8 cellular contexts compared by ENCODE assay signal in genomic region chr12:109097435-109098141, GRCh38. TPM values are rescaled to one million over a fixed set of nuclear protein-coding genes. Genes with fewer than 3 reads are reported as not detected.
DNase-seq lines count a peak whose midpoint lies in the region; ATAC-seq and TF ChIP-seq lines count a peak whose summit lies in the region.

UNG (plus strand) TSS chr12:109097597; CDS start chr12:109097680, 83 bp downstream.

- H3K4me3 Mint-ChIP-seq in activated CD4-positive, alpha-beta T cell treated with anti-CD3 and anti-CD28 coated beads, Interleukin-2, amount 10 ng/mL, durations not matched to agents 7 days and 5 days: peak within 1 kb of the TSS; percentile 85

- peak within 1 kb of the TSS; percentile 91 to 99 (median 96) for H3K4me2 ChIP-seq in BLaER1 treated with 17β-estradiol and CSF1 and Interleukin-3, amounts not matched to agents 10 nM and 100 nM

- peak; percentile 94 for ATAC-seq in GM19372 (IDR thresholded peaks at IDR 0.05; ENCODE audit: low read depth, unreplicated experiment)
- peak; percentile 94 for ATAC-seq in HG03521 (IDR thresholded peaks at IDR 0.05; ENCODE audit: unreplicated experiment)

- H3K9me3 ChIP-seq in BLaER1 treated with 17β-estradiol and CSF1 and Interleukin-3, amounts not matched to agents 10 nM and 100 nM (replicated peaks in 1 of 11): no peaks in the 10 kb centered on the region

- peaks cover 6 to 41% (median 32%) of the 10 kb centered on the region in 11 experiments for H3K36me3 ChIP-seq in BLaER1 treated with 17β-estradiol and CSF1 and Interleukin-3, amounts not matched to agents 10 nM and 100 nM

- CTCF ChIA-PET in activated CD4-positive, alpha-beta T cell treated with anti-CD3 and anti-CD28 coated beads, Interleukin-2, amount 10 ng/mL, durations not matched to agents 7 days and 5 days (lab: Charles Lee): interaction anchor here (0.6 kb wide), 1 partner anchor 12 kb away, joined by 5 read pairs; no protein-coding TSS in a partner anchor

- no peak for TF ChIP-seq CTCF in coronary artery (IDR thresholded peaks at IDR 0.05)

- H3K27me3 ChIP-seq in BLaER1 treated with 17β-estradiol and CSF1 and Interleukin-3, amounts not matched to agents 10 nM and 100 nM: no peaks in the 10 kb centered on the region

- H3K9ac ChIP-seq in BLaER1 treated with 17β-estradiol and CSF1 and Interleukin-3, amounts not matched to agents 10 nM and 100 nM: peak within 1 kb of the TSS; percentile 70 to 89 (median 86)

- H3K4me1 ChIP-seq in BLaER1 treated with 17β-estradiol and CSF1 and Interleukin-3, amounts not matched to agents 10 nM and 100 nM: peaks cover 25 to 46% (median 36%) of the 10 kb centered on the region in 10 experiments

- no peaks in the 10 kb centered on the region for H3K9me3 Mint-ChIP-seq in activated CD4-positive, alpha-beta T cell treated with anti-CD3 and anti-CD28 coated beads, Interleukin-2, amount 10 ng/mL, durations not matched to agents 7 days and 5 days

- peak within 1 kb of the TSS; percentile 78 for H3K27ac Mint-ChIP-seq in activated CD4-positive, alpha-beta T cell treated with anti-CD3 and anti-CD28 coated beads, Interleukin-2, amount 10 ng/mL, durations not matched to agents 7 days and 5 days

- H3K27me3 Mint-ChIP-seq in activated CD4-positive, alpha-beta T cell treated with anti-CD3 and anti-CD28 coated beads, Interleukin-2, amount 10 ng/mL, durations not matched to agents 7 days and 5 days: no peaks in the 10 kb centered on the region

- POLR2A ChIA-PET in activated CD4-positive, alpha-beta T cell treated with anti-CD3 and anti-CD28 coated beads, Interleukin-2, amount 10 ng/mL, durations not matched to agents 7 days and 5 days (lab: Charles Lee): no interaction called here

- peaks cover 45% of the 10 kb centered on the region for H3K4me1 Mint-ChIP-seq in activated CD4-positive, alpha-beta T cell treated with anti-CD3 and anti-CD28 coated beads, Interleukin-2, amount 10 ng/mL, durations not matched to agents 7 days and 5 days

- DNase-seq in NCI-H748 (lab: John Stamatoyannopoulos, UW; ENCODE audit: unreplicated experiment) (peak; percentile 97), coronary artery (ENCODE audit: low spot score) (peak; percentile 97), left kidney (ENCODE audit: low read depth, low spot score) (peak; percentile 99)
- peak; percentile 97 for DNase-seq in activated CD4-positive, alpha-beta T cell treated with anti-CD3 and anti-CD28 coated beads, Interleukin-2, amount 10 ng/mL, durations not matched to agents 7 days and 5 days
- peak; percentile 96 for DNase-seq in stimulated activated CD4-positive, alpha-beta T cell treated with anti-CD3 and anti-CD28 coated beads, Interleukin-1b, Interleukin-23, amount 100 ng/mL, for 48 hours

- peak within 1 kb of the TSS; percentile 26 to 89 (median 84); a peak in 21 of 22 replicates for H3K27ac ChIP-seq in BLaER1 treated with 17β-estradiol and CSF1 and Interleukin-3, amounts not matched to agents 10 nM and 100 nM
- H3K27ac ChIP-seq in coronary artery: peak within 1 kb of the TSS; percentile 85 to 93

- H3K36me3 Mint-ChIP-seq in activated CD4-positive, alpha-beta T cell treated with anti-CD3 and anti-CD28 coated beads, Interleukin-2, amount 10 ng/mL, durations not matched to agents 7 days and 5 days (ENCODE audit: low read depth): peaks cover 29% of the 10 kb centered on the region

- peak within 1 kb of the TSS; percentile 81 to 96 (median 86) for H3K4me3 ChIP-seq in BLaER1 treated with 17β-estradiol and CSF1 and Interleukin-3, amounts not matched to agents 10 nM and 100 nM
- H3K4me3 ChIP-seq in coronary artery: peak within 1 kb of the TSS; percentile 83

- peaks cover 0 to 17% (median 5%) of the 10 kb centered on the region in 11 experiments; a peak in 7 of 22 replicates for H4K20me1 ChIP-seq in BLaER1 treated with 17β-estradiol and CSF1 and Interleukin-3, amounts not matched to agents 10 nM and 100 nM

RNA-seq across cellular contexts. Expression of gene UNG, which starts in this region (rescaled TPM):
- 10 to 100 TPM; 40.2 to 45.2 TPM for total RNA-seq in activated CD4-positive, alpha-beta T cell treated with anti-CD3 and anti-CD28 coated beads, Interleukin-2, amount 10 ng/mL, durations not matched to agents 7 days and 5 days

Comparison
In these comparisons a context has a peak if more than half of its experiments do, and no peak if none do; other contexts are left out.
1. Peak in every context shown above with its lines: DNase-seq, ATAC-seq, H3K4me3 ChIP-seq and H3K27ac ChIP-seq.